ENCODE assay signal across 9 cellular contexts in the genomic region with DNA sequence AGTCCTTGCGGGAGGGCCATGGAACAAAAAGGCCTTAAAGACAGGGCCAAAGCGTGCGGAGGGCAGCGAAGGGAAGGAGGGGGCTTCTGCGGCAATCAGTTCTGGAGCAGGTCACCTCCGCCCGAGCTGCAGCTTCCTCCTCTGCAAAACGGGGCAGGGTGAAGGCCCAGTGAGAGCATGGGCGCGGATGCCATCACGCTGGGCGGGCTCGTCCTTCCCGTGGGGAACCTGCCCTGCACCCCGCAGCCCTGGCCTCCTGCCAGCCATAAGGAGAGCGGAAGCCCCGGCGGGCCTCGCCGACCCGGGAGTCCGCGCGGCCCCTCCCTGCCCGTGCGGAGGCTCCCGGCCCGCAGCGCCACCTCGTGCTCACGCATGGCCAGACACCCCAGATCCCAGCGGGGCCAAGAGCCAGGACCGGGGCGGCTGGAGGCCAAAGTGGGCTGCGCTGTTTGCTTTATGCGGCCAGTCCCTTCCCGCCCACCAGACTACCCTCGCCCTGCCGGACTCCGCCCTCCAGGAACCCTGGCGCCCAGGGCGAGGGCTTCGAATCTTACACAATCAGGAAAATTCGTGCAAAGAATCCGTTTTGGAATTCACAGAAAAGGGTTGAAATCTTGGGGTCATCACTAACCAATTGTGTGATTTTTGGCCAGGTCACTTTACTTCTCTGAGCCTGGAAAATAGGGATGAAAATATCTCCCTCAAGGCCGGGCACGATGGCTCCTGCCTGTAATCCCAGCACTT. TPM values are rescaled to one million over a fixed set of nuclear protein-coding genes. Genes with fewer than 3 reads are reported as not detected.
DNase-seq lines count a peak whose midpoint lies in the region; TF ChIP-seq lines count a peak whose summit lies in the region.
"Had no signal": no experiment of that assay in that cellular context is flagged by ENCODE, and none has a peak within 500 bp of the region (broad histone marks: within the 10 kb centered on the region; RNA-seq: fewer than 3 reads in every experiment).

No MANE protein-coding gene starts in this region.

- POLR2A ChIA-PET in HEK293 (lab: Yijun Ruan, JAX) = interaction anchor here (0.6 kb wide), 1 partner anchor 86 kb away, joined by 3 read pairs; no protein-coding TSS in a partner anchor

- peak; percentile 73 for TF ChIP-seq CTCF in HEK293 (tag by site-specific recombination; IDR thresholded peaks at IDR 0.05)
- peak; percentile 75 for TF ChIP-seq CTCF in kidney epithelial cell (IDR thresholded peaks at IDR 0.05; ENCODE audit: insufficient read depth, low read length, poor library complexity, severe bottlenecking)

- CTCF ChIA-PET in HEK293 (lab: Yijun Ruan, JAX) = interaction anchor here (0.6 to 7.3 kb wide), 11 partner anchors 18 to 620 kb away, joined by 3 to 99 read pairs (median 4); no protein-coding TSS in a partner anchor

- DNase-seq in ELF-1 (ENCODE audit: low read depth, low spot score) (peak; percentile 94), NCI-H2029 treated with DMSO at 0.1 percent for 48 hours (lab: John Stamatoyannopoulos, UW) (peak; percentile 12), cerebellar cortex (ENCODE audit: low spot score) (peak; percentile 70), kidney epithelial cell (ENCODE audit: low read depth) (no peak), NCI-H446 treated with DMSO at 0.1 percent for 48 hours (lab: John Stamatoyannopoulos, UW) (no peak)
- DNase-seq in activated CD4-positive, CD25-positive, alpha-beta regulatory T cell treated with anti-CD3 and anti-CD28 coated beads, Interleukin-2, amount 50 U/mL, for 72 hours = peak; percentile 75
- DNase-seq in stimulated activated CD4-positive, alpha-beta T cell treated with anti-CD3 and anti-CD28 coated beads, Interleukin-1b, Interleukin-23, amount 100 ng/mL, for 24 hours (ENCODE audit: low read depth in 4 of 4, low spot score in 1 of 4) = peak; percentile 36 to 69 (median 57)

- H3K9me3 ChIP-seq in HEK293 (ENCODE audit: control insufficient read depth, insufficient read depth, low read depth, low read length) = no peaks in the 10 kb centered on the region

- no peaks in the 10 kb centered on the region for H3K27me3 ChIP-seq in kidney epithelial cell (ENCODE audit: control insufficient read depth, insufficient read depth, low read length)

- H3K36me3 ChIP-seq in HEK293 (ENCODE audit: control insufficient read depth in 2 of 2, insufficient read depth in 1 of 2, low read length in 2 of 2) = peaks cover 0 to 16% of the 10 kb centered on the region in 2 experiments; a peak in 1 of 3 replicates
- H3K36me3 ChIP-seq in kidney epithelial cell (ENCODE audit: control insufficient read depth, insufficient read depth, low read length) = no peaks in the 10 kb centered on the region

- H3K4me3 ChIP-seq in HEK293 (ENCODE audit: low read depth, low read length) (peak overlapping the region; percentile 5; the same call in 1 of the 2 replicates), kidney epithelial cell (ENCODE audit: low read depth, low read length) (no peak overlapping the region)

- no peak overlapping the region for H3K27ac ChIP-seq in HEK293 (ENCODE audit: extremely low read depth, low read depth, low read length)
- H3K27ac ChIP-seq: epithelial cell of prostate had no signal

- 0 out of 2 replicates have a peak, but pooled peaks cover 2% of the 10 kb centered on the region for H3K4me1 ChIP-seq in HEK293 (ENCODE audit: control insufficient read depth, insufficient read depth, low read length)

TF ChIP-seq in HEK293, 187 proteins besides CTCF, POLR2A, EP300 and RAD21 (continues in another document):
- TF ChIP-seq ZNF248 (tag by site-specific recombination; IDR thresholded peaks at IDR 0.05) (no peak), ZNF624 (tag by site-specific recombination; IDR thresholded peaks at IDR 0.05) (no peak), EGR2 (tag by site-specific recombination; IDR thresholded peaks at IDR 0.05; ENCODE audit: low read depth) (peak; percentile 60), ZNF623 (tag by site-specific recombination; IDR thresholded peaks at IDR 0.05) (no peak), SCRT1 (tag by site-specific recombination; IDR thresholded peaks at IDR 0.05; ENCODE audit: borderline replicate concordance) (no peak), ZBTB26 (tag by site-specific recombination; optimal IDR thresholded peaks at IDR 0.05) (peak; percentile 56), ZNF169 (tag by site-specific recombination; IDR thresholded peaks at IDR 0.05) (no peak), ZNF133 (tag by site-specific recombination; IDR thresholded peaks at IDR 0.05) (no peak), ZNF354C (tag by site-specific recombination; IDR thresholded peaks at IDR 0.05; ENCODE audit: borderline replicate concordance, low read depth) (no peak), ZBTB44 (tag by site-specific recombination; IDR thresholded peaks at IDR 0.05) (no peak), SP7 (tag by site-specific recombination; IDR thresholded peaks at IDR 0.05) (peak; percentile 49; the same call in 1 of the 2 replicates), ZNF701 (tag by site-specific recombination; IDR thresholded peaks at IDR 0.05) (no peak), GLIS1 (tag by site-specific recombination; IDR thresholded peaks at IDR 0.05) (peak; percentile 83), ZNF514 (tag by site-specific recombination; IDR thresholded peaks at IDR 0.05) (no peak), ZNF692 (tag by site-specific recombination; IDR thresholded peaks at IDR 0.05) (0 out of 2 replicates have a peak, but pooled peaks have one; percentile 13), ZBTB17 (tag by site-specific recombination; IDR thresholded peaks at IDR 0.05) (0 out of 2 replicates have a peak, but pooled peaks have one; percentile 34), ZFHX2 (tag by site-specific recombination; conservative IDR thresholded peaks at IDR 0.05) (peak; percentile 65), SETDB1 (IDR thresholded peaks at IDR 0.05; ENCODE audit: insufficient read length, low read length) (no peak), ZNF660 (tag by site-specific recombination; IDR thresholded peaks at IDR 0.05) (no peak; the same call in 1 of the 2 replicates)
- TF ChIP-seq, protein P1, sequence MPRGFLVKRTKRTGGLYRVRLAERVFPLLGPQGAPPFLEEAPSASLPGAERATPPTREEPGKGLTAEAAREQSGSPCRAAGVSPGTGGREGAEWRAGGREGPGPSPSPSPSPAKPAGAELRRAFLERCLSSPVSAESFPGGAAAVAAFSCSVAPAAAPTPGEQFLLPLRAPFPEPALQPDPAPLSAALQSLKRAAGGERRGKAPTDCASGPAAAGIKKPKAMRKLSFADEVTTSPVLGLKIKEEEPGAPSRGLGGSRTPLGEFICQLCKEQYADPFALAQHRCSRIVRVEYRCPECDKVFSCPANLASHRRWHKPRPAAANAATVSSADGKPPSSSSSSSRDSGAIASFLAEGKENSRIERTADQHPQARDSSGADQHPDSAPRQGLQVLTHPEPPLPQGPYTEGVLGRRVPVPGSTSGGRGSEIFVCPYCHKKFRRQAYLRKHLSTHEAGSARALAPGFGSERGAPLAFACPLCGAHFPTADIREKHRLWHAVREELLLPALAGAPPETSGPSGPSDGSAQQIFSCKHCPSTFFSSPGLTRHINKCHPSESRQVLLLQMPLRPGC (tag by site-specific recombination; IDR thresholded peaks at IDR 0.05) = no peak
- TF ChIP-seq, protein P2, sequence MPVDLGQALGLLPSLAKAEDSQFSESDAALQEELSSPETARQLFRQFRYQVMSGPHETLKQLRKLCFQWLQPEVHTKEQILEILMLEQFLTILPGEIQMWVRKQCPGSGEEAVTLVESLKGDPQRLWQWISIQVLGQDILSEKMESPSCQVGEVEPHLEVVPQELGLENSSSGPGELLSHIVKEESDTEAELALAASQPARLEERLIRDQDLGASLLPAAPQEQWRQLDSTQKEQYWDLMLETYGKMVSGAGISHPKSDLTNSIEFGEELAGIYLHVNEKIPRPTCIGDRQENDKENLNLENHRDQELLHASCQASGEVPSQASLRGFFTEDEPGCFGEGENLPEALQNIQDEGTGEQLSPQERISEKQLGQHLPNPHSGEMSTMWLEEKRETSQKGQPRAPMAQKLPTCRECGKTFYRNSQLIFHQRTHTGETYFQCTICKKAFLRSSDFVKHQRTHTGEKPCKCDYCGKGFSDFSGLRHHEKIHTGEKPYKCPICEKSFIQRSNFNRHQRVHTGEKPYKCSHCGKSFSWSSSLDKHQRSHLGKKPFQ (tag by site-specific recombination; IDR thresholded peaks at IDR 0.05) = no peak

RNA-seq across cellular contexts. Expression of gene TSKU, which starts 16.1 kb away (rescaled TPM):
- 59.5 and 67.6 TPM in 2 replicates for total RNA-seq in kidney epithelial cell

Comparison
In these comparisons a context has a peak if more than half of its experiments do, and no peak if none do; other contexts are left out.
1. DNase-seq: peak in ELF-1 (single experiment), NCI-H2029 treated with DMSO at 0.1 percent for 48 hours (single experiment), activated CD4-positive, CD25-positive, alpha-beta regulatory T cell treated with anti-CD3 and anti-CD28 coated beads, Interleukin-2, amount 50 U/mL, for 72 hours (single experiment), cerebellar cortex (single experiment) and stimulated activated CD4-positive, alpha-beta T cell treated with anti-CD3 and anti-CD28 coated beads, Interleukin-1b, Interleukin-23, amount 100 ng/mL, for 24 hours (4 of 4); none in kidney epithelial cell (single experiment) and NCI-H446 treated with DMSO at 0.1 percent for 48 hours (single experiment).